34 cellular contexts compared by ENCODE assay signal in genomic region chr2:145017149-145017548, GRCh38.
"Had no signal": no experiment of that assay in that cellular context is flagged by ENCODE, and none has a peak within 500 bp of the region (broad histone marks: within the 10 kb centered on the region; RNA-seq: fewer than 3 reads in every experiment).

No MANE protein-coding gene starts in this region.

- H3K27me3 Mint-ChIP-seq: activated B cell treated with CpG ODN at 0.5 μM for 24 hours; activated CD4-positive, alpha-beta memory T cell treated with anti-CD3 and anti-CD28 coated beads for 36 hours; activated CD4-positive, alpha-beta T cell treated with anti-CD3 and anti-CD28 coated beads, Interleukin-2, amount 10 ng/mL, durations not matched to agents 24 days and 14 days; activated naive CD4-positive, alpha-beta T cell treated with anti-CD3 and anti-CD28 coated beads, Interleukin-2, amount 10 ng/mL, durations not matched to agents 7 days and 5 days; activated naive CD8-positive, alpha-beta T cell treated with anti-CD3 and anti-CD28 coated beads, Interleukin-2, amount 10 ng/mL, durations not matched to agents 7 days and 5 days; brain had no signal

- H3K4me1 ChIP-seq: breast epithelium, colonic mucosa had no signal

- DNase-seq: activated B cell treated with CpG ODN at 0.5 μM for 24 hours; activated CD4-positive, alpha-beta memory T cell treated with anti-CD3 and anti-CD28 coated beads for 36 hours; activated CD4-positive, alpha-beta T cell treated with anti-CD3 and anti-CD28 coated beads, Interleukin-2, amount 10 ng/mL, durations not matched to agents 24 days and 14 days; activated CD8-positive, alpha-beta memory T cell treated with anti-CD3 and anti-CD28 coated beads, Interleukin-2, amount 10 ng/mL, durations not matched to agents 7 days and 5 days; activated CD8-positive, alpha-beta memory T cell treated with anti-CD3 and anti-CD28 coated beads, Interleukin-2, amount 50 U/mL, for 4 hours; activated CD8-positive, alpha-beta T cell treated with anti-CD3 and anti-CD28 coated beads, Interleukin-2, amount 10 ng/mL, durations not matched to agents 7 days and 5 days; activated gamma-delta T cell; activated naive CD4-positive, alpha-beta T cell; activated naive CD4-positive, alpha-beta T cell treated with anti-CD3 and anti-CD28 coated beads, Interleukin-2, amount 10 ng/mL, durations not matched to agents 7 days and 5 days; activated naive CD8-positive, alpha-beta T cell treated with anti-CD3 and anti-CD28 coated beads, Interleukin-2, amount 10 ng/mL, durations not matched to agents 7 days and 5 days; activated T-cell treated with anti-CD3 and anti-CD28 coated beads, Interleukin-2, amount 50 U/mL, for 24 hours; activated T-cell treated with anti-CD3 and anti-CD28 coated beads, Interleukin-2, amount 50 U/mL, for 72 hours; central memory CD4-positive, alpha-beta T cell; cerebellar nuclear complex; colonic mucosa; dorsolateral prefrontal cortex; effector memory CD4-positive, alpha-beta T cell; endodermal cell; erythroblast; foreskin melanocyte; heart right ventricle; T-helper 17 cell; T1000; WERI-Rb-1 had no signal

- H3K9me3 Mint-ChIP-seq: activated B cell treated with CpG ODN at 0.5 μM for 24 hours; activated CD4-positive, alpha-beta memory T cell treated with anti-CD3 and anti-CD28 coated beads for 36 hours; activated CD4-positive, alpha-beta T cell treated with anti-CD3 and anti-CD28 coated beads, Interleukin-2, amount 10 ng/mL, durations not matched to agents 24 days and 14 days; activated naive CD4-positive, alpha-beta T cell treated with anti-CD3 and anti-CD28 coated beads, Interleukin-2, amount 10 ng/mL, durations not matched to agents 7 days and 5 days; activated naive CD4-positive, alpha-beta T cell treated with anti-CD3 and anti-CD28 coated beads, Interleukin-2, amount 50 U/mL, for 72 hours; activated naive CD8-positive, alpha-beta T cell treated with anti-CD3 and anti-CD28 coated beads, Interleukin-2, amount 10 ng/mL, durations not matched to agents 7 days and 5 days; activated T-cell treated with anti-CD3 and anti-CD28 coated beads, Interleukin-2, amount 50 U/mL, for 24 hours; activated T-cell treated with anti-CD3 and anti-CD28 coated beads, Interleukin-2, amount 50 U/mL, for 72 hours; brain; endodermal cell; T-helper 2 cell treated with Interferon-gamma antibody and Interleukin-4, amounts not matched to agents 5 μg/mL and 100 μg/mL, for 36 hours had no signal

- H3K4me2 ChIP-seq: hepatocyte had no signal

- H2AFZ ChIP-seq: hepatocyte had no signal

- H3K27me3 ChIP-seq: ascending aorta, breast epithelium, cardiac muscle cell, colonic mucosa, dorsolateral prefrontal cortex, esophagus muscularis mucosa, gastroesophageal sphincter, heart right ventricle, hepatocyte had no signal

- H3K27ac Mint-ChIP-seq: activated B cell treated with CpG ODN at 0.5 μM for 24 hours; activated CD4-positive, alpha-beta memory T cell treated with anti-CD3 and anti-CD28 coated beads for 36 hours; activated CD4-positive, alpha-beta T cell treated with anti-CD3 and anti-CD28 coated beads, Interleukin-2, amount 10 ng/mL, durations not matched to agents 24 days and 14 days; activated CD8-positive, alpha-beta memory T cell treated with anti-CD3 and anti-CD28 coated beads, Interleukin-2, amount 10 ng/mL, durations not matched to agents 7 days and 5 days; activated CD8-positive, alpha-beta T cell treated with anti-CD3 and anti-CD28 coated beads, Interleukin-2, amount 10 ng/mL, durations not matched to agents 7 days and 5 days; activated naive CD4-positive, alpha-beta T cell treated with anti-CD3 and anti-CD28 coated beads, Interleukin-2, amount 10 ng/mL, durations not matched to agents 7 days and 5 days; activated naive CD4-positive, alpha-beta T cell treated with anti-CD3 and anti-CD28 coated beads, Interleukin-2, amount 50 U/mL, for 72 hours; activated naive CD8-positive, alpha-beta T cell treated with anti-CD3 and anti-CD28 coated beads, Interleukin-2, amount 10 ng/mL, durations not matched to agents 7 days and 5 days; activated T-cell treated with anti-CD3 and anti-CD28 coated beads, Interleukin-2, amount 50 U/mL, for 24 hours; activated T-cell treated with anti-CD3 and anti-CD28 coated beads, Interleukin-2, amount 50 U/mL, for 72 hours; endodermal cell; T-helper 17 cell; T-helper 2 cell treated with Interferon-gamma antibody and Interleukin-4, amounts not matched to agents 5 μg/mL and 100 μg/mL, for 36 hours had no signal

- H3K79me2 ChIP-seq: hepatocyte had no signal

- H3K36me3 ChIP-seq: ascending aorta, breast epithelium, cardiac muscle cell, colonic mucosa, esophagus muscularis mucosa, gastroesophageal sphincter, heart right ventricle, WERI-Rb-1 had no signal

- H3K4me1 Mint-ChIP-seq: activated CD4-positive, alpha-beta T cell treated with anti-CD3 and anti-CD28 coated beads, Interleukin-2, amount 10 ng/mL, durations not matched to agents 24 days and 14 days; activated CD8-positive, alpha-beta memory T cell treated with anti-CD3 and anti-CD28 coated beads, Interleukin-2, amount 10 ng/mL, durations not matched to agents 7 days and 5 days; activated naive CD4-positive, alpha-beta T cell treated with anti-CD3 and anti-CD28 coated beads, Interleukin-2, amount 10 ng/mL, durations not matched to agents 7 days and 5 days; activated naive CD8-positive, alpha-beta T cell treated with anti-CD3 and anti-CD28 coated beads, Interleukin-2, amount 10 ng/mL, durations not matched to agents 7 days and 5 days; T-helper 17 cell had no signal

- H3K36me3 Mint-ChIP-seq: activated CD4-positive, alpha-beta memory T cell treated with anti-CD3 and anti-CD28 coated beads for 36 hours; activated CD8-positive, alpha-beta memory T cell treated with anti-CD3 and anti-CD28 coated beads, Interleukin-2, amount 10 ng/mL, durations not matched to agents 7 days and 5 days; activated naive CD4-positive, alpha-beta T cell treated with anti-CD3 and anti-CD28 coated beads, Interleukin-2, amount 10 ng/mL, durations not matched to agents 7 days and 5 days; activated naive CD4-positive, alpha-beta T cell treated with anti-CD3 and anti-CD28 coated beads, Interleukin-2, amount 50 U/mL, for 72 hours; activated naive CD8-positive, alpha-beta T cell treated with anti-CD3 and anti-CD28 coated beads, Interleukin-2, amount 10 ng/mL, durations not matched to agents 7 days and 5 days; brain had no signal

- ATAC-seq: activated CD4-positive, CD25-positive, alpha-beta regulatory T cell treated with anti-CD3 and anti-CD28 coated beads, Interleukin-2, amount 50 U/mL, for 24 hours; activated CD8-positive, alpha-beta memory T cell treated with anti-CD3 and anti-CD28 coated beads, Interleukin-2, amount 10 ng/mL, durations not matched to agents 7 days and 5 days; activated CD8-positive, alpha-beta T cell treated with anti-CD3 and anti-CD28 coated beads, Interleukin-2, amount 10 ng/mL, durations not matched to agents 7 days and 5 days; activated naive CD4-positive, alpha-beta T cell treated with anti-CD3 and anti-CD28 coated beads, Interleukin-2, amount 50 U/mL, for 72 hours; activated T-cell treated with anti-CD3 and anti-CD28 coated beads, Interleukin-2, amount 50 U/mL, for 72 hours; gastroesophageal sphincter; heart right ventricle; T-helper 17 cell had no signal

- H3K4me3 Mint-ChIP-seq: activated B cell treated with CpG ODN at 0.5 μM for 24 hours; activated CD4-positive, alpha-beta memory T cell treated with anti-CD3 and anti-CD28 coated beads for 36 hours; activated CD4-positive, alpha-beta T cell treated with anti-CD3 and anti-CD28 coated beads, Interleukin-2, amount 10 ng/mL, durations not matched to agents 24 days and 14 days; activated CD8-positive, alpha-beta memory T cell treated with anti-CD3 and anti-CD28 coated beads, Interleukin-2, amount 10 ng/mL, durations not matched to agents 7 days and 5 days; activated CD8-positive, alpha-beta T cell treated with anti-CD3 and anti-CD28 coated beads, Interleukin-2, amount 10 ng/mL, durations not matched to agents 7 days and 5 days; activated naive CD4-positive, alpha-beta T cell treated with anti-CD3 and anti-CD28 coated beads, Interleukin-2, amount 10 ng/mL, durations not matched to agents 7 days and 5 days; activated naive CD8-positive, alpha-beta T cell treated with anti-CD3 and anti-CD28 coated beads, Interleukin-2, amount 10 ng/mL, durations not matched to agents 7 days and 5 days; activated T-cell treated with anti-CD3 and anti-CD28 coated beads, Interleukin-2, amount 50 U/mL, for 24 hours; activated T-cell treated with anti-CD3 and anti-CD28 coated beads, Interleukin-2, amount 50 U/mL, for 72 hours; brain; endodermal cell; T-helper 17 cell; T-helper 2 cell treated with Interferon-gamma antibody and Interleukin-4, amounts not matched to agents 5 μg/mL and 100 μg/mL, for 36 hours had no signal

- H3K4me3 ChIP-seq: ascending aorta, breast epithelium, cardiac muscle cell, colonic mucosa, dorsolateral prefrontal cortex, esophagus muscularis mucosa, gastroesophageal sphincter, heart right ventricle, hepatocyte had no signal

- H3K27ac ChIP-seq: ascending aorta, breast epithelium, cardiac muscle cell, colonic mucosa, dorsolateral prefrontal cortex, esophagus muscularis mucosa, gastroesophageal sphincter, heart right ventricle, hepatocyte, WERI-Rb-1 had no signal

- H3K9me3 ChIP-seq: ascending aorta, breast epithelium, colonic mucosa, esophagus muscularis mucosa, gastroesophageal sphincter, heart right ventricle had no signal
